In the genomic region with DNA sequence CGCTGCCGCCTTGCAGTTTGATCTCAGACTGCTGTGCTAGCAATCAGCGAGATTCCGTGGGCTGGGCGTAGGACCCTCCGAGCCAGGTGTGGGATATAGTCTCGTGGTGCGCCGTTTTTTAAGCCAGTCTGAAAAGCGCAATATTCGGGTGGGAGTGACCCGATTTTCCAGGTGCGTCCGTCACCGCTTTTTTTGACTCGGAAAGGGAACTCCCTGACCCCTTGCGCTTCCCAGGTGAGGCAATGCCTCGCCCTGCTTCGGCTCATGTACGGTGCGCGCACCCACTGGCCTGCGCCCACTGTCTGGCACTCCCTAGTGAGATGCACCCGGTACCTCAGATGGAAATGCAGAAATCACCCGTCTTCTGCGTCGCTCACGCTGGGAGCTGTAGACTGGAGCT, we compare ENCODE assay signal across 7 cellular contexts.
DNase-seq lines count a peak whose midpoint lies in the region; FAIRE-seq and TF ChIP-seq lines count a peak whose summit lies in the region.
"Not testable (repeated sequence)": the region's sequence is repeated elsewhere in the genome, so short reads cannot be mapped to it uniquely, and the experiment has no call there.

No MANE protein-coding gene starts in this region.

- H3K56ac ChIP-seq in mesendoderm (ENCODE audit: low read length) = peak overlapping the region; percentile 56

- H3K4me3 ChIP-seq in LNCaP clone FGC (ENCODE audit: low read depth, low read length) (peak overlapping the region; percentile 42), PC-9 (peak overlapping the region; percentile 48), bronchial epithelial cell (ENCODE audit: low read depth, low read length) (peak overlapping the region; percentile 31), cardiac muscle cell (peak overlapping the region; percentile 49)
- H3K4me3 ChIP-seq in mesendoderm (ENCODE audit: low read length) = not testable (repeated sequence)

- H3K79me1 ChIP-seq in mesendoderm (ENCODE audit: low read length) = not testable (repeated sequence)

- not testable (repeated sequence) for H3K4me1 Mint-ChIP-seq in progenitor cell of endocrine pancreas (ENCODE audit: low read depth)

- not testable (repeated sequence) for H3K18ac ChIP-seq in mesendoderm (ENCODE audit: low read length)

- H3K79me2 ChIP-seq in PC-9 (ENCODE audit: low read depth); mesendoderm (ENCODE audit: control insufficient read depth, insufficient read depth, low read length): not testable (repeated sequence)

- TF ChIP-seq CTCF in LNCaP clone FGC (IDR thresholded peaks at IDR 0.05; ENCODE audit: control insufficient read depth, extremely low read depth, insufficient read depth); PC-9 (conservative IDR thresholded peaks at IDR 0.05); bronchial epithelial cell (IDR thresholded peaks at IDR 0.05; ENCODE audit: insufficient read depth, low read length, severe bottlenecking); cardiac muscle cell (IDR thresholded peaks at IDR 0.05; ENCODE audit: low read depth, low read length); progenitor cell of endocrine pancreas (IDR thresholded peaks at IDR 0.05; ENCODE audit: unreplicated experiment): not testable (repeated sequence)

- H3K9me3 Mint-ChIP-seq in progenitor cell of endocrine pancreas (ENCODE audit: low read depth) = not testable (repeated sequence)

- peak overlapping the region; percentile 94 for H3K27ac Mint-ChIP-seq in progenitor cell of endocrine pancreas

- not testable (repeated sequence) for H3K36me3 ChIP-seq in PC-9 (ENCODE audit: low read depth); bronchial epithelial cell (ENCODE audit: control insufficient read depth, insufficient read depth, low read length); cardiac muscle cell; mesendoderm (ENCODE audit: control insufficient read depth, insufficient read depth, low read length)

- H3K9me3 ChIP-seq in PC-9 (ENCODE audit: insufficient read depth, low read depth); cardiac muscle cell (ENCODE audit: low read depth): not testable (repeated sequence)

- not testable (repeated sequence) for BruUV-seq in PC-9 (replicated peaks; lab: Mats Ljungman, UMichigan)

- H3K27ac ChIP-seq in PC-9; cardiac muscle cell; mesendoderm (ENCODE audit: low read depth, low read length): not testable (repeated sequence)

- not testable (repeated sequence) for H3K27me3 ChIP-seq in PC-9 (ENCODE audit: insufficient read depth, low read depth); bronchial epithelial cell (ENCODE audit: control insufficient read depth, insufficient read depth, low read length); cardiac muscle cell; mesendoderm (ENCODE audit: insufficient read depth, low read length, poor library complexity)

- not testable (repeated sequence) for H2BK5ac ChIP-seq in mesendoderm (ENCODE audit: low read length)

- not testable (repeated sequence) for H3F3A ChIP-seq in PC-9 (ENCODE audit: insufficient read depth, low read depth)

- H4K20me1 ChIP-seq in PC-9 (ENCODE audit: insufficient read depth) = not testable (repeated sequence)

- FAIRE-seq in bronchial epithelial cell (lab: Jason Lieb, UNC) = not testable (repeated sequence)

- H3K4me3 Mint-ChIP-seq in progenitor cell of endocrine pancreas (ENCODE audit: low read depth) = peak overlapping the region; percentile 88

- not testable (repeated sequence) for H3K9ac ChIP-seq in mesendoderm (ENCODE audit: low read length)

- not testable (repeated sequence) for H4K5ac ChIP-seq in mesendoderm (ENCODE audit: low read length)

- H3K9me2 ChIP-seq in PC-9 (ENCODE audit: insufficient read depth) = not testable (repeated sequence)

- not testable (repeated sequence) for H3K23ac ChIP-seq in mesendoderm (ENCODE audit: low read length)

- H3K4me1 ChIP-seq in PC-9 (replicated peaks; ENCODE audit: insufficient read depth); cardiac muscle cell (ENCODE audit: low read depth); mesendoderm (ENCODE audit: control insufficient read depth, low read depth, low read length): not testable (repeated sequence)

- H3K4ac ChIP-seq in mesendoderm (ENCODE audit: low read depth, low read length) = not testable (repeated sequence)

- peak overlapping the region; percentile 60 for H3K4me2 ChIP-seq in PC-9
- H3K4me2 ChIP-seq in mesendoderm (ENCODE audit: low read length) = not testable (repeated sequence)

- not testable (repeated sequence) for H3K27me3 Mint-ChIP-seq in progenitor cell of endocrine pancreas

- CTCF ChIA-PET in PC-9 (lab: Charles Lee) = not testable (repeated sequence)

- no CpG with 5 or more reads among the region's 28 CpGs for WGBS in mesendoderm (ENCODE audit: extremely low coverage, insufficient coverage, low lambda C conversion rate)

- not testable (repeated sequence) for H2BK120ac ChIP-seq in mesendoderm (ENCODE audit: low read depth, low read length)

- H2BK15ac ChIP-seq in mesendoderm (replicated peaks; ENCODE audit: low read depth) = not testable (repeated sequence)

- not testable (repeated sequence) for H4K8ac ChIP-seq in mesendoderm (ENCODE audit: low read depth, low read length)

- intact Hi-C loops in PC-9 (cut with micrococcal nuclease; ENCODE audit: unreplicated experiment) = not testable (repeated sequence)

- not testable (repeated sequence) for H2AFZ ChIP-seq in PC-9

- not testable (repeated sequence) for H3K36me3 Mint-ChIP-seq in progenitor cell of endocrine pancreas (ENCODE audit: insufficient read depth)

- DNase-seq in DMS53 treated with DMSO at 0.1 percent for 48 hours (lab: John Stamatoyannopoulos, UW; ENCODE audit: unreplicated experiment) (peak; percentile 20), PC-9 (peak in 1 of 2 experiments; percentile 32), bronchial epithelial cell (ENCODE audit: low read depth) (peak; percentile 32), mesendoderm (peak; percentile 13)
- DNase-seq in LNCaP clone FGC (ENCODE audit: low read depth); cardiac muscle cell (ENCODE audit: low read depth in 1 of 2, low spot score in 1 of 2); progenitor cell of endocrine pancreas (ENCODE audit: low spot score, unreplicated experiment): not testable (repeated sequence)

- not testable (repeated sequence) for H2AK5ac ChIP-seq in mesendoderm (ENCODE audit: low read length)

- POLR2A ChIA-PET in PC-9 (lab: Charles Lee; ENCODE audit: unreplicated experiment) = not testable (repeated sequence)
